11 cellular contexts compared by ENCODE assay signal in the genomic region with DNA sequence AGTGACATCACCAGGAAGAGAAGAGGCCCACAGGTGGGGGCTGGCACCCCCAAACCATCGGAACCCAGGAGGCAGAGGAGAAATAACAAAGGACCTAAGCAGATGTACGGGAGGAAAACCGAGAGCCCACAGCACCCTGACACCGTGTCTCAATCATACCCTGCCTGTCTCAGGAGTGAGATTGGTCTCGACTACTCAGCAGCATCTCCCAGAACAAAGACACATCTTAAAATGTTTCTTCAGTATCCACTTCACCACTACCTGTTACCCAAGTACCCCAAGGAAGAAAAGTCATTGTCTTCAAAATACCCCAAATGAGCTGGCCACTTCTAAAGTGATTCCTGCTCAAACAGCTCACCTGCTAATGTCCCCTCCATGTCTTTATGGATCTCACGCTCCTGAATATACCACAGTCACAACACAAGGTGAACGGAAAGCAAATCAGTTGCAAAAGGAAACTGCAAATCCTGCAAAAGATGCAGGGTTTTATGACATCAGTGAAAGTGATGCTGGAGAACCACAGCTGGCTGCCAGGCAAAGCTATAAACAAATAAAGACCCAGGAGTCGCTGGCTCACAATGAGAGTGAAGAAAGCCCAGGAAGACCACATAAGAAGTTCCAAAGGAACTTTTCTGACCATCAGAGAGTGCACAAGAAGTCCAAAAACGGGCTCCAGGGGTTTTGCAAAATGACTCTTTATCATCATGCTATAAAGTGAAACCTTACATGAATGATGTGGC. TPM values are rescaled to one million over a fixed set of nuclear protein-coding genes. Genes with fewer than 3 reads are reported as not detected.
DNase-seq lines count a peak whose midpoint lies in the region; ATAC-seq and TF ChIP-seq lines count a peak whose summit lies in the region.
"Had no signal": no experiment of that assay in that cellular context is flagged by ENCODE, and none has a peak within 500 bp of the region (broad histone marks: within the 10 kb centered on the region; RNA-seq: fewer than 3 reads in every experiment).

No MANE protein-coding gene starts in this region.

- no peak for DNase-seq in activated CD4-positive, CD25-positive, alpha-beta regulatory T cell (lab: John Stamatoyannopoulos, UW)
- DNase-seq in astrocyte of the hippocampus (ENCODE audit: low read depth, low spot score) (peak; percentile 54), BE2C (no peak), cerebellum (ENCODE audit: low spot score) (no peak), NK-92 (lab: John Stamatoyannopoulos, UW; ENCODE audit: unreplicated experiment) (no peak)
- DNase-seq: activated gamma-delta T cell, DMS79 treated with DMSO at 0.1 percent for 48 hours, NCI-H82 had no signal

- peak; percentile 8 to 59 for ATAC-seq in activated CD4-positive, CD25-positive, alpha-beta regulatory T cell treated with anti-CD3 and anti-CD28 coated beads, Interleukin-2, amount 50 U/mL, for 24 hours

- peak overlapping the region; percentile 0 for H3K27ac ChIP-seq in KOPT-K1 (ENCODE audit: low read depth, low read length, poor library complexity, severe bottlenecking)
- H3K27ac ChIP-seq in neutrophil, result peak overlapping the region; percentile 99

- TF ChIP-seq CTCF in neutrophil (IDR thresholded peaks at IDR 0.05), result no peak
- TF ChIP-seq CTCF in BE2C (IDR thresholded peaks at IDR 0.05; ENCODE audit: low read depth, low read length), result no peak

- H3K4me1 ChIP-seq in neutrophil (ENCODE audit: control insufficient read depth in 1 of 2, insufficient read depth in 1 of 2, low read depth in 1 of 2, low read length in 1 of 2) (peaks cover 98 to 100% of the 10 kb centered on the region in 2 experiments), BE2C (no peaks in the 10 kb centered on the region)

- H3K27me3 ChIP-seq in neutrophil (no peaks in the 10 kb centered on the region), BE2C (no peaks in the 10 kb centered on the region)

- peak overlapping the region; percentile 33 to 59 for H3K4me3 ChIP-seq in neutrophil (ENCODE audit: low read depth in 1 of 2, low read length in 1 of 2)
- H3K4me3 ChIP-seq in BE2C (ENCODE audit: low read depth, low read length), result no peak overlapping the region

- H3K36me3 ChIP-seq in KOPT-K1 (ENCODE audit: insufficient read depth, low read length), result no peaks in the 10 kb centered on the region
- H3K36me3 ChIP-seq in neutrophil, result peaks cover 14% of the 10 kb centered on the region
- H3K36me3 ChIP-seq in BE2C, result no peaks in the 10 kb centered on the region

- H3K9me3 ChIP-seq in KOPT-K1 (ENCODE audit: insufficient read depth, low read length, poor library complexity, severe bottlenecking) (peaks cover 5% of the 10 kb centered on the region), neutrophil (no peaks in the 10 kb centered on the region), BE2C (no peaks in the 10 kb centered on the region)

RNA-seq across cellular contexts. Expression of gene PREX1, which starts 44.1 kb away (rescaled TPM):
- 8.8 TPM for polyA plus RNA-seq in BE2C (2012; ENCODE audit: insufficient read depth, insufficient read length, low read depth)
- 55.3 TPM for total RNA-seq in cerebellum
